14 cellular contexts compared by ENCODE assay signal in the genomic region with DNA sequence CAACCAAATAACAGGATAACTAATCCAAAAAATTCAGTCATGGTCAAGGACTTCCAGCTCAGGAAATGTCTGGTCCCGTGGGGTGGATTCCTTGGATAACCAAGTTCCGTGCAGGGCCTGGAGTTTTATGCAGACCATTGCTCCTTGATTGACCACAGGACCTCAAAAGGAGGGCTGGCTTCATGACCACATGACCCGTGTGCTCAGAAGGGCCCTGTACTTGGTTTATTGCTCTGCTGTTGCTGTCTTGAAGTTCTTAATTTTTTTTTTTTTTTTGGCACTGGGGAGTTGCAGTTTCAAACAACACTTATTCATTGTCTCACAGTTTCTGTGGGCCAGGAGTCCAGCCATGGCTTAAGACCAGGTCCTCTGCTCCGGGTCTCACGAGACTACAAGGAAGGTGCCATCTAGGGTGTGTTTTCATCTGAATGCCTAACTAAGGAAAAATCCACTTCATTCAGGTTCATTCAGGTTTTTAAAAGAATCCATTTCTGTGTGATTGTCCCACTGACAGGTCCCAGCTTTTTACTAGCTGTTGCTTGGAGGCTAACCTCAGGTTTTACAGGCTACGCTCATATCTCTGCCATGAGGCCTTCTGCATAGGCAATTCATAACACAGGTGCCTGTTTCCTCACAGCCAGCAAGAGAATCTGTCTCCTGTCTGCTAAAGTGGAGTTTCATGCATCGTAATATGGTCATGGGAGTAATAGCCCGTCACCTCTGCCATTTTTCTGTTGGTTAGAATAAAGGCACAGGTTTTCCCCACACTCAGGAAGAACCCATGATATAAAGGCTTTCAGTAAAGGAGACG.
A peak's percentile ranks its signal among the peaks of the same experiment; 100 is the strongest.
DNase-seq lines count a peak whose midpoint lies in the region; ATAC-seq, FAIRE-seq and TF ChIP-seq lines count a peak whose summit lies in the region.
"Had no signal": no experiment of that assay in that cellular context is flagged by ENCODE, and none has a peak within 500 bp of the region (broad histone marks: within the 10 kb centered on the region; RNA-seq: fewer than 3 reads in every experiment).

No MANE protein-coding gene starts in this region.

- H3K4me3 Mint-ChIP-seq in astrocyte (ENCODE audit: unreplicated experiment): no peak overlapping the region

- ATAC-seq in GM18502 (IDR thresholded peaks at IDR 0.05; ENCODE audit: poor library complexity, unreplicated experiment): peak; percentile 73

- POLR2A ChIA-PET in HEK293 (lab: Yijun Ruan, JAX): interaction anchor here (0.7 kb wide), 1 partner anchor 128 kb away, joined by 3 read pairs; no protein-coding TSS in a partner anchor

- H3K27ac ChIP-seq in HEK293 (ENCODE audit: extremely low read depth, low read depth, low read length) (no peak overlapping the region), astrocyte (ENCODE audit: low read depth, low read length) (no peak overlapping the region), rectal smooth muscle tissue (ENCODE audit: low read depth, low read length) (peak overlapping the region; percentile 78)
- H3K27ac ChIP-seq: cardiac muscle cell had no signal

- H3K27me3 Mint-ChIP-seq in astrocyte (ENCODE audit: low read depth, unreplicated experiment): no peaks in the 10 kb centered on the region

- H3K4me3 ChIP-seq in HEK293 (ENCODE audit: low read depth, low read length) (no peak overlapping the region), astrocyte (ENCODE audit: insufficient read depth, low read depth, low read length) (no peak overlapping the region), rectal smooth muscle tissue (ENCODE audit: low read length) (no peak overlapping the region)
- H3K4me3 ChIP-seq: cardiac muscle cell had no signal

- no peaks in the 10 kb centered on the region for H3K9me3 Mint-ChIP-seq in astrocyte (ENCODE audit: unreplicated experiment)

- FAIRE-seq in astrocyte (lab: Jason Lieb, UNC): no peak
- FAIRE-seq: frontal cortex had no signal

- TF ChIP-seq CTCF in HEK293 (tag by site-specific recombination; IDR thresholded peaks at IDR 0.05) (no peak), astrocyte (IDR thresholded peaks at IDR 0.05; ENCODE audit: insufficient read depth, low read depth, low read length) (no peak)

- H3K4me1 ChIP-seq in HEK293 (ENCODE audit: control insufficient read depth, insufficient read depth, low read length) (0 out of 2 replicates have a peak, but pooled peaks cover 5% of the 10 kb centered on the region), astrocyte (ENCODE audit: insufficient read depth, low read length) (peaks cover 19% of the 10 kb centered on the region), rectal smooth muscle tissue (ENCODE audit: control insufficient read depth, insufficient read depth, low read length) (peaks cover 34% of the 10 kb centered on the region)

- H3K36me3 ChIP-seq in HEK293 (ENCODE audit: control insufficient read depth in 2 of 2, insufficient read depth in 1 of 2, low read length in 2 of 2) (peaks cover 0 to 17% of the 10 kb centered on the region in 2 experiments; a peak in 1 of 3 replicates), astrocyte (ENCODE audit: insufficient read depth, low read length) (peaks cover 10% of the 10 kb centered on the region), rectal smooth muscle tissue (ENCODE audit: control insufficient read depth, insufficient read depth, low read length) (peaks cover under 1% of the 10 kb centered on the region)
- H3K36me3 ChIP-seq: cardiac muscle cell had no signal

- H3K27ac Mint-ChIP-seq in astrocyte (ENCODE audit: unreplicated experiment): peak overlapping the region; percentile 62

- no peak overlapping the region for H3K4me2 ChIP-seq in astrocyte (ENCODE audit: low read length)

- H3K27me3 ChIP-seq in astrocyte (ENCODE audit: insufficient read depth, low read length): no peaks in the 10 kb centered on the region
- no peaks in the 10 kb centered on the region for H3K27me3 ChIP-seq in rectal smooth muscle tissue (ENCODE audit: control insufficient read depth, insufficient read depth, low read length)
- H3K27me3 ChIP-seq: cardiac muscle cell had no signal

- H3K9me3 ChIP-seq in HEK293 (ENCODE audit: control insufficient read depth, insufficient read depth, low read depth, low read length): no peaks in the 10 kb centered on the region
- no peaks in the 10 kb centered on the region for H3K9me3 ChIP-seq in astrocyte (ENCODE audit: insufficient read depth, low read depth, low read length)

- H3K79me2 ChIP-seq in astrocyte (ENCODE audit: insufficient read depth, low read length): peaks cover 95% of the 10 kb centered on the region

- H3K9ac ChIP-seq in astrocyte (ENCODE audit: low read length) (no peak overlapping the region), rectal smooth muscle tissue (ENCODE audit: low read length) (no peak overlapping the region)

- peaks cover 27% of the 10 kb centered on the region for H3K36me3 Mint-ChIP-seq in astrocyte (ENCODE audit: low read depth, unreplicated experiment)

- H2AFZ ChIP-seq in astrocyte (ENCODE audit: low read depth, low read length): no peak overlapping the region

- H4K20me1 ChIP-seq in astrocyte (ENCODE audit: insufficient read depth, low read length): peaks cover 86% of the 10 kb centered on the region

- CTCF ChIA-PET in HEK293 (lab: Yijun Ruan, JAX): no interaction called here

- H3K4me1 Mint-ChIP-seq in astrocyte (ENCODE audit: low read depth, unreplicated experiment): peaks cover 60% of the 10 kb centered on the region

- DNase-seq in astrocyte (ENCODE audit: low read depth) (peak; percentile 71), mucosa of gallbladder (ENCODE audit: low spot score) (no peak), NCI-H1436 treated with DMSO at 0.1 percent for 48 hours (lab: John Stamatoyannopoulos, UW) (no peak), cortex of kidney (lab: John Stamatoyannopoulos, UW) (no peak), HuH-7.5 (ENCODE audit: low spot score) (no peak)
- DNase-seq: COR-L47, H7, NCI-H1436, retina had no signal

TF ChIP-seq in HEK293, 187 proteins besides CTCF, POLR2A, EP300 and RAD21:
- no peak for TF ChIP-seq ZXDB (tag by site-specific recombination; IDR thresholded peaks at IDR 0.05)
- peak; percentile 85 for TF ChIP-seq FEZF1 (tag by site-specific recombination; IDR thresholded peaks at IDR 0.05)
TF ChIP-seq in HEK293: peak in this region for 1.
